In genomic region chr1:47725000-47725731, GRCh38 we compare ENCODE assay signal across 11 cellular contexts.
DNase-seq lines count a peak whose midpoint lies in the region; ATAC-seq, FAIRE-seq and TF ChIP-seq lines count a peak whose summit lies in the region.
"Had no signal": no experiment of that assay in that cellular context is flagged by ENCODE, and none has a peak within 500 bp of the region (broad histone marks: within the 10 kb centered on the region; RNA-seq: fewer than 3 reads in every experiment).

No MANE protein-coding gene starts in this region.

- no peaks in the 10 kb centered on the region for H3K9me2 ChIP-seq in GM23248 (ENCODE audit: insufficient read depth)

- H3K27ac ChIP-seq in GM23248: no peak overlapping the region
- H3K27ac ChIP-seq in pancreas: no peak overlapping the region
- H3K27ac ChIP-seq: KMS-11 had no signal

- H3K4me3 ChIP-seq in GM23248 (no peak overlapping the region), fibroblast of the aortic adventitia (ENCODE audit: low read depth, low read length) (no peak overlapping the region), pancreas (peak overlapping the region in 2 of 4 donors; percentile 4 to 16)

- no peak overlapping the region for H3K4me2 ChIP-seq in GM23248 (ENCODE audit: unreplicated experiment)
- H3K4me2 ChIP-seq: KMS-11 had no signal

- 6 to 8% methylated on average over 44 to 51 of the region's 53 CpGs for WGBS in GM23248 (ENCODE audit: low coverage in 1 of 2, low lambda C conversion rate in 2 of 2, missing lambda C conversion rate in 2 of 2), 2 experiments
- 3% methylated on average over 42 to 53 of the region's 53 CpGs for WGBS in pancreas, 2 donors

- H3K9me3 Mint-ChIP-seq in naive thymus-derived CD8-positive, alpha-beta T cell: no peaks in the 10 kb centered on the region

- H3K9me3 ChIP-seq in GM23248 (ENCODE audit: low read depth) (no peaks in the 10 kb centered on the region), pancreas (no peaks in the 10 kb centered on the region)

- no peaks in the 10 kb centered on the region for H4K20me1 ChIP-seq in GM23248 (ENCODE audit: insufficient read depth)

- H3K27me3 Mint-ChIP-seq in naive thymus-derived CD8-positive, alpha-beta T cell: peaks cover 14 to 60% (median 39%) of the 10 kb centered on the region in 5 donors

- no peaks in the 10 kb centered on the region for H3K36me3 Mint-ChIP-seq in naive thymus-derived CD8-positive, alpha-beta T cell
- H3K36me3 Mint-ChIP-seq: stimulated activated naive B cell treated with anti-CD40 and anti-IgM and Interleukin-4, amounts not matched to agents 10 μg/mL and 1 μg/mL and 100 μg/mL, for 72 hours had no signal

- intact Hi-C loops in pancreas (cut with DNase I): loop anchor here in 2 of 3 donors (5.0 to 10.0 kb wide), 3 partner anchors 288 to 540 kb away; partner anchors contain the start of gene FOXD2 (in 1 of the 2)

- TF ChIP-seq CTCF in fibroblast of the aortic adventitia (IDR thresholded peaks at IDR 0.05; ENCODE audit: insufficient read depth, low read length): peak; percentile 26
- TF ChIP-seq CTCF in pancreas (IDR thresholded peaks at IDR 0.05): peak in 1 of 4 donors; percentile 27

- DNase-seq in GM23248 (peak; percentile 42), NOMO-1 treated with dmso at 0.1 percent for 144 hours (lab: John Stamatoyannopoulos, UW; ENCODE audit: unreplicated experiment) (peak; percentile 7), fibroblast of the aortic adventitia (ENCODE audit: low read depth) (no peak), pancreas (peak in 4 of 6 donors; percentile 21 to 72 (median 52)), NCI-H146 (lab: John Stamatoyannopoulos, UW) (no peak), DMS114 treated with DMSO at 0.1 percent for 48 hours (lab: John Stamatoyannopoulos, UW; ENCODE audit: unreplicated experiment) (no peak), NCI-H774 (lab: John Stamatoyannopoulos, UW) (no peak)
- DNase-seq in naive thymus-derived CD8-positive, alpha-beta T cell: no peak
- DNase-seq: stimulated activated naive B cell treated with anti-CD40 and anti-IgM and Interleukin-4, amounts not matched to agents 10 μg/mL and 1 μg/mL and 100 μg/mL, for 72 hours had no signal

- H3K4me1 ChIP-seq in GM23248 (ENCODE audit: insufficient read depth) (no peaks in the 10 kb centered on the region), pancreas (peaks cover 0 to 7% (median 4%) of the 10 kb centered on the region in 3 donors)

- peak overlapping the region in 3 of 10 donors; percentile 9 to 79 (median 16) for H3K4me3 Mint-ChIP-seq in naive thymus-derived CD8-positive, alpha-beta T cell

- peak; percentile 37 to 60 (median 42) for ATAC-seq in pancreas
- no peak for ATAC-seq in naive thymus-derived CD8-positive, alpha-beta T cell

- no peaks in the 10 kb centered on the region for H3F3A ChIP-seq in GM23248 (ENCODE audit: insufficient read depth)

- H3K27me3 ChIP-seq in GM23248 (replicated peaks; ENCODE audit: insufficient read depth) (peaks cover 47% of the 10 kb centered on the region), pancreas (peaks cover 0 to 3% (median 0%) of the 10 kb centered on the region in 4 donors)

- no peaks in the 10 kb centered on the region for H3K36me3 ChIP-seq in GM23248 (ENCODE audit: low read depth)
- H3K36me3 ChIP-seq in pancreas: no peaks in the 10 kb centered on the region

- in situ Hi-C loops in GM23248 (cut with MboI): no loop called here

- FAIRE-seq in pancreas (lab: Jason Lieb, UNC): no peak
- FAIRE-seq: islet of Langerhans had no signal

- H3K4me1 Mint-ChIP-seq in naive thymus-derived CD8-positive, alpha-beta T cell: peaks cover 6 to 11% (median 8%) of the 10 kb centered on the region in 4 donors

- peak overlapping the region in 1 of 10 donors; percentile 45 for H3K27ac Mint-ChIP-seq in naive thymus-derived CD8-positive, alpha-beta T cell
- H3K27ac Mint-ChIP-seq: stimulated activated naive B cell treated with anti-CD40 and anti-IgM and Interleukin-4, amounts not matched to agents 10 μg/mL and 1 μg/mL and 100 μg/mL, for 72 hours had no signal

- no peak overlapping the region for H3K9ac ChIP-seq in GM23248
- H3K9ac ChIP-seq: KMS-11 had no signal

- H2AFZ ChIP-seq in GM23248: no peak overlapping the region

- POLR2A ChIA-PET in naive thymus-derived CD8-positive, alpha-beta T cell (lab: Charles Lee): interaction anchor here (0.8 kb wide), 1 partner anchor 288 kb away, joined by 4 read pairs; the partner anchor contains the start of gene FOXD2

- no peaks in the 10 kb centered on the region for H3K79me2 ChIP-seq in GM23248 (ENCODE audit: insufficient read depth)

Comparison
In these comparisons a context has a peak if more than half of its experiments do, and no peak if none do; other contexts are left out.
1. DNase-seq: peak in GM23248 (single experiment), NOMO-1 treated with dmso at 0.1 percent for 144 hours (single experiment) and pancreas (4 of 6); none in fibroblast of the aortic adventitia (single experiment), naive thymus-derived CD8-positive, alpha-beta T cell (0 of 10), NCI-H146 (single experiment), DMS114 treated with DMSO at 0.1 percent for 48 hours (single experiment) and NCI-H774 (single experiment).
2. ATAC-seq: peak in pancreas (4 of 4); none in naive thymus-derived CD8-positive, alpha-beta T cell (0 of 2).